17 cellular contexts compared by ENCODE assay signal in genomic region chr22:32841175-32841574, GRCh38. TPM values are rescaled to one million over a fixed set of nuclear protein-coding genes. Genes with fewer than 3 reads are reported as not detected.
"Had no signal": no experiment of that assay in that cellular context is flagged by ENCODE, and none has a peak within 500 bp of the region (broad histone marks: within the 10 kb centered on the region; RNA-seq: fewer than 3 reads in every experiment).

No MANE protein-coding gene starts in this region.

- H3K4me3 ChIP-seq: left lung, sigmoid colon, transverse colon had no signal

- H2AFZ ChIP-seq: parathyroid adenoma had no signal

- H3K9ac ChIP-seq: parathyroid adenoma had no signal

- DNase-seq: activated CD4-positive, alpha-beta T cell treated with anti-CD3 and anti-CD28 coated beads, Interleukin-2, amount 50 U/mL, for 1 hour; activated CD8-positive, alpha-beta memory T cell treated with anti-CD3 and anti-CD28 coated beads, Interleukin-2, amount 50 U/mL, for 4 hours; activated effector memory CD4-positive, alpha-beta T cell treated with Interleukin-2 at 50 U/mL for 16 hours; activated naive CD4-positive, alpha-beta T cell treated with anti-CD3 and anti-CD28 coated beads, Interleukin-2, amount 10 ng/mL, durations not matched to agents 7 days and 5 days; activated naive CD8-positive, alpha-beta T cell treated with anti-CD3 and anti-CD28 coated beads, Interleukin-2, amount 50 U/mL, for 24 hours; activated T-cell treated with anti-CD3 and anti-CD28 coated beads, Interleukin-2, amount 50 U/mL, for 48 hours; aorta; effector CD4-positive, alpha-beta T cell; left lung; mesenchymal stem cell; naive thymus-derived CD8-positive, alpha-beta T cell; sigmoid colon; spleen; stimulated activated naive B cell treated with anti-CD40 and anti-IgM and Interleukin-4, amounts not matched to agents 10 μg/mL and 1 μg/mL and 100 μg/mL, for 72 hours; transverse colon had no signal

- H3K9me3 ChIP-seq: left lung, sigmoid colon, spleen, transverse colon had no signal

- H3K27me3 ChIP-seq: left lung, sigmoid colon, spleen, transverse colon had no signal

- ATAC-seq: activated CD4-positive, CD25-positive, alpha-beta regulatory T cell treated with anti-CD3 and anti-CD28 coated beads, Interleukin-2, amount 50 U/mL, for 24 hours; activated naive CD8-positive, alpha-beta T cell treated with anti-CD3 and anti-CD28 coated beads, Interleukin-2, amount 50 U/mL, for 24 hours; left lung; naive thymus-derived CD8-positive, alpha-beta T cell; stimulated activated naive B cell treated with anti-CD40 and anti-IgM and Interleukin-4, amounts not matched to agents 10 μg/mL and 1 μg/mL and 100 μg/mL, for 72 hours had no signal

- H3K36me3 ChIP-seq: left lung, sigmoid colon, transverse colon had no signal

- H3K27ac ChIP-seq: left lung had no signal

RNA-seq across cellular contexts. Expression of gene TIMP3, which starts 39.7 kb away (rescaled TPM):
- polyA plus RNA-seq: naive thymus-derived CD8-positive, alpha-beta T cell had no signal
